Comparison of ENCODE assay signal across 19 cellular contexts in the genomic region with DNA sequence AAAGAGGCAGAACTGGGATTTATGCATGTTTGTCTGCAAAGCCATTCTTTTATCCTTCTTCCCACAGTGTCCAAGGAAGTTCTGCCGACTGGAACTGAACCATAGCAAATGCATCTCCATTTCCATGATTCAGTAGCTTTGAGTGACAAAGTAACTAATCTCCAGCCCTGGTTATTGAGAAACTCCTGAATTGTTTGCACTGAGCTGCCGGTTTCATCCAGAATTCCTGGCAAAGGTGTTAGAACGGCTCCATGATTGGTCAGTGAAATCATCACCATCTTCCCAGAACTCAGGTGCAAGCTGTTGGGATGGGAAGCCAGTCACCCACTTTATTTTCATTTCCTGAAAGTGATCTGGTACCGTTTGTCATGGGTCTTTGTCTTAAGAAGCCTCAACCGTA. TPM values are rescaled to one million over a fixed set of nuclear protein-coding genes. Genes with fewer than 3 reads are reported as not detected.
DNase-seq lines count a peak whose midpoint lies in the region; ATAC-seq and TF ChIP-seq lines count a peak whose summit lies in the region.
"Had no signal": no experiment of that assay in that cellular context is flagged by ENCODE, and none has a peak within 500 bp of the region (broad histone marks: within the 10 kb centered on the region; RNA-seq: fewer than 3 reads in every experiment).

No MANE protein-coding gene starts in this region.

- H3K36me3 Mint-ChIP-seq in neural progenitor cell: peaks cover 2% of the 10 kb centered on the region
- H3K36me3 Mint-ChIP-seq: T-cell had no signal

- H3K4me3 Mint-ChIP-seq in neural progenitor cell: no peak overlapping the region
- H3K4me3 Mint-ChIP-seq: CD4-positive, alpha-beta T cell; T-cell had no signal

- no peak for TF ChIP-seq CTCF in neural progenitor cell (IDR thresholded peaks at IDR 0.05)

- no peak overlapping the region for H3K4me3 ChIP-seq in neural progenitor cell
- H3K4me3 ChIP-seq: PC-9, SK-N-MC had no signal

- H3K4me1 ChIP-seq in neural progenitor cell: no peaks in the 10 kb centered on the region
- H3K4me1 ChIP-seq: BE2C had no signal

- no peaks in the 10 kb centered on the region for H3K9me3 ChIP-seq in neural progenitor cell (ENCODE audit: low read depth)
- H3K9me3 ChIP-seq: BE2C had no signal

- H3K27ac Mint-ChIP-seq in neural progenitor cell: no peak overlapping the region
- H3K27ac Mint-ChIP-seq: CD4-positive, alpha-beta T cell; T-cell had no signal

- H2AFZ ChIP-seq in neural progenitor cell (replicated peaks): peak overlapping the region; percentile 39
- H2AFZ ChIP-seq: PC-9 had no signal

- H3K79me2 ChIP-seq in neural progenitor cell (ENCODE audit: low read depth): no peaks in the 10 kb centered on the region

- peaks cover 3% of the 10 kb centered on the region for H3K9me3 Mint-ChIP-seq in neural progenitor cell
- H3K9me3 Mint-ChIP-seq: CD4-positive, alpha-beta T cell; T-cell had no signal

- DNase-seq in DMS53 (lab: John Stamatoyannopoulos, UW) (peak; percentile 69), HuH-7.5 (ENCODE audit: low spot score) (peak; percentile 49), neural progenitor cell (ENCODE audit: low spot score) (no peak), AG08396 (ENCODE audit: low spot score) (no peak), NCI-H82 treated with DMSO at 0.1 percent for 48 hours (lab: John Stamatoyannopoulos, UW; ENCODE audit: unreplicated experiment) (no peak), SIG-M5 (lab: John Stamatoyannopoulos, UW) (no peak), NCI-H1930 (lab: John Stamatoyannopoulos, UW) (no peak)
- DNase-seq: BE2C; CD4-positive, alpha-beta T cell; DMS79 treated with DMSO at 0.1 percent for 48 hours; NCI-H1436; NCI-H2107; NCI-H345; PC-9; T-cell had no signal

- no peak overlapping the region for H3K4me2 ChIP-seq in neural progenitor cell
- H3K4me2 ChIP-seq: PC-9 had no signal

- H3F3A ChIP-seq in neural progenitor cell (ENCODE audit: low read depth): no peaks in the 10 kb centered on the region

- H3K4me1 Mint-ChIP-seq in neural progenitor cell: no peaks in the 10 kb centered on the region
- H3K4me1 Mint-ChIP-seq: T-cell had no signal

- no peak overlapping the region for H3K9ac ChIP-seq in neural progenitor cell

- no peaks in the 10 kb centered on the region for H3K27me3 ChIP-seq in neural progenitor cell
- H3K27me3 ChIP-seq: BE2C had no signal

- no peaks in the 10 kb centered on the region for H4K20me1 ChIP-seq in neural progenitor cell (ENCODE audit: low read depth)

- ATAC-seq in esophagus mucosa: peak; percentile 69
- ATAC-seq: HCT116, T-cell had no signal

- H3K36me3 ChIP-seq in neural progenitor cell: no peaks in the 10 kb centered on the region
- H3K36me3 ChIP-seq: BE2C had no signal

- peaks cover under 1% of the 10 kb centered on the region for H3K27me3 Mint-ChIP-seq in neural progenitor cell (ENCODE audit: insufficient read depth, low read depth)

- no peak overlapping the region for H3K27ac ChIP-seq in neural progenitor cell
- H3K27ac ChIP-seq: HL-60, PC-9, SK-N-MC had no signal

RNA-seq across cellular contexts. Expression of a gene that starts 47.0 kb away (rescaled TPM):
- total RNA-seq in esophagus mucosa (4.9 TPM), neural progenitor cell (ENCODE audit: low replicate concordance) (0.12 TPM in 1 of 2 replicates, not detected in the other)
- total RNA-seq: CD4-positive, alpha-beta T cell; PC-9 had no signal

Comparison
In these comparisons a context has a peak if more than half of its experiments do, and no peak if none do; other contexts are left out.
1. DNase-seq: peak in DMS53 (single experiment) and HuH-7.5 (single experiment); none in neural progenitor cell (single experiment), AG08396 (single experiment), NCI-H82 treated with DMSO at 0.1 percent for 48 hours (single experiment), SIG-M5 (single experiment) and NCI-H1930 (0 of 2).